ENCODE assay signal across 11 cellular contexts in genomic region chr2:48979691-48980090, GRCh38.
"Had no signal": no experiment of that assay in that cellular context is flagged by ENCODE, and none has a peak within 500 bp of the region (broad histone marks: within the 10 kb centered on the region; RNA-seq: fewer than 3 reads in every experiment).

No MANE protein-coding gene starts in this region.

- ATAC-seq: activated naive CD4-positive, alpha-beta T cell treated with anti-CD3 and anti-CD28 coated beads, Interleukin-2, amount 50 U/mL, for 72 hours; activated naive CD8-positive, alpha-beta T cell treated with anti-CD3 and anti-CD28 coated beads, Interleukin-2, amount 50 U/mL, for 24 hours; activated T-cell treated with anti-CD3 and anti-CD28 coated beads, Interleukin-2, amount 50 U/mL, for 4 hours; activated T-cell treated with anti-CD3 and anti-CD28 coated beads, Interleukin-2, amount 50 U/mL, for 72 hours; activated T-helper 17 cell treated with anti-CD3 and anti-CD28 coated beads, Interleukin-2, amount 50 U/mL, for 72 hours; body of pancreas had no signal

- H3K4me3 ChIP-seq: adrenal gland, ascending aorta, body of pancreas, breast epithelium, cardiac muscle cell had no signal

- H3K9me3 ChIP-seq: adrenal gland, ascending aorta, body of pancreas, breast epithelium had no signal

- H3K4me1 ChIP-seq: adrenal gland, ascending aorta, body of pancreas, breast epithelium had no signal

- H3K36me3 ChIP-seq: adrenal gland, ascending aorta, brain microvascular endothelial cell, breast epithelium, cardiac muscle cell had no signal

- H3K27ac ChIP-seq: adrenal gland, ascending aorta, body of pancreas, brain microvascular endothelial cell, breast epithelium, cardiac muscle cell had no signal
